21 cellular contexts compared by ENCODE assay signal in the genomic region with DNA sequence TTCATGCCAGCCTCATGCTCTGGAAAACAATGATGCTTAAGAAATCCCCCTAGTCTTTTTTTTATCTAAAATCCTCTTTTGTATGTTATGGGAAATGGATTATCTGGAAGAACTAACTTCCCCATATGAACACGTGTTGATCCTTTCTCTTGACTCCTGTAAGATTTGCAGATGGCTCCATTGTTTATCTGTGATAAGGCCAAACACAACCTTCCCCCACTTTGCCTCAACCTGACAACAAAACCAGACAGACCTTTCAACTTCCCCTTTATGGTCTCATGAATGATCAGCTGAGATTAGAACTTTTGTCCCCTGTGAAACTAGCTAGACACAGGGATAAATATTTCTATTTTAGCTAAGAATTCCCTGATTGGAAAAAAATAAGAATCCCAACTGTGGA.
"Had no signal": no experiment of that assay in that cellular context is flagged by ENCODE, and none has a peak within 500 bp of the region (broad histone marks: within the 10 kb centered on the region; RNA-seq: fewer than 3 reads in every experiment).

No MANE protein-coding gene starts in this region.

- H3K36me3 Mint-ChIP-seq: activated CD4-positive, alpha-beta memory T cell treated with anti-CD3 and anti-CD28 coated beads for 36 hours; activated naive CD8-positive, alpha-beta T cell treated with anti-CD3 and anti-CD28 coated beads, Interleukin-2, amount 10 ng/mL, durations not matched to agents 7 days and 5 days; naive B cell had no signal

- ATAC-seq: activated T-helper 17 cell treated with anti-CD3 and anti-CD28 coated beads, Interleukin-2, amount 50 U/mL, for 72 hours; gastrocnemius medialis; heart left ventricle; left ventricle myocardium superior; mucosa of descending colon; upper lobe of right lung had no signal

- DNase-seq: activated B cell treated with CpG ODN at 0.5 μM for 24 hours; activated CD4-positive, alpha-beta memory T cell treated with anti-CD3 and anti-CD28 coated beads for 36 hours; activated CD4-positive, alpha-beta T cell treated with anti-CD3 and anti-CD28 coated beads for 4 hours; activated naive CD4-positive, alpha-beta T cell treated with Interleukin-2 at 50 U/mL for 16 hours; activated naive CD8-positive, alpha-beta T cell treated with anti-CD3 and anti-CD28 coated beads, Interleukin-2, amount 10 ng/mL, durations not matched to agents 7 days and 5 days; amygdala; effector memory CD4-positive, alpha-beta T cell; gastrocnemius medialis; heart left ventricle; left ventricle myocardium superior; mucosa of descending colon; naive B cell; retina; stimulated activated CD8-positive, alpha-beta memory T cell treated with anti-CD3 and anti-CD28 coated beads, Interleukin-4, amount 100 ng/mL, for 48 hours; stimulated activated naive CD4-positive, alpha-beta T cell; upper lobe of right lung had no signal

- H3K9me3 ChIP-seq: gastrocnemius medialis, upper lobe of right lung had no signal

- H3K27me3 ChIP-seq: cardiac muscle cell, gastrocnemius medialis, heart left ventricle, upper lobe of right lung had no signal

- H3K4me1 Mint-ChIP-seq: activated B cell treated with CpG ODN at 0.5 μM for 24 hours; activated naive CD8-positive, alpha-beta T cell treated with anti-CD3 and anti-CD28 coated beads, Interleukin-2, amount 10 ng/mL, durations not matched to agents 7 days and 5 days; activated T-helper 17 cell treated with anti-CD3 and anti-CD28 coated beads, Interleukin-2, amount 50 U/mL, for 72 hours; naive B cell had no signal

- H3K36me3 ChIP-seq: cardiac muscle cell, gastrocnemius medialis, heart left ventricle, upper lobe of right lung had no signal

- H3K27ac ChIP-seq: cardiac muscle cell, gastrocnemius medialis, heart left ventricle, parathyroid adenoma, upper lobe of right lung had no signal

- H3K27me3 Mint-ChIP-seq: activated B cell treated with CpG ODN at 0.5 μM for 24 hours; activated CD4-positive, alpha-beta memory T cell treated with anti-CD3 and anti-CD28 coated beads for 36 hours; activated naive CD8-positive, alpha-beta T cell treated with anti-CD3 and anti-CD28 coated beads, Interleukin-2, amount 10 ng/mL, durations not matched to agents 7 days and 5 days; activated T-helper 17 cell treated with anti-CD3 and anti-CD28 coated beads, Interleukin-2, amount 50 U/mL, for 72 hours; dendritic cell treated with granulocyte-macrophage colony-stimulating factor and Interleukin-4, amounts not matched to agents 40 ng/mL and 50 ng/mL, for 4 days; naive B cell had no signal

- H3K4me3 Mint-ChIP-seq: activated B cell treated with CpG ODN at 0.5 μM for 24 hours; activated CD4-positive, alpha-beta memory T cell treated with anti-CD3 and anti-CD28 coated beads for 36 hours; activated naive CD8-positive, alpha-beta T cell treated with anti-CD3 and anti-CD28 coated beads, Interleukin-2, amount 10 ng/mL, durations not matched to agents 7 days and 5 days; activated T-helper 17 cell treated with anti-CD3 and anti-CD28 coated beads, Interleukin-2, amount 50 U/mL, for 72 hours; dendritic cell treated with granulocyte-macrophage colony-stimulating factor and Interleukin-4, amounts not matched to agents 40 ng/mL and 50 ng/mL, for 4 days; naive B cell; T-helper 1 cell treated with Interleukin-12 subunit alpha and Interleukin-12 subunit beta and Interleukin-4 antibody, amounts not matched to agents 30 μg/mL and 1 μg/mL, for 36 hours had no signal

- H3K4me3 ChIP-seq: cardiac muscle cell, gastrocnemius medialis, heart left ventricle, mucosa of descending colon, upper lobe of right lung had no signal

- H3K9ac ChIP-seq: parathyroid adenoma had no signal

- H2AFZ ChIP-seq: parathyroid adenoma had no signal

- H3K79me2 ChIP-seq: parathyroid adenoma had no signal

- H3K4me1 ChIP-seq: heart left ventricle, parathyroid adenoma, upper lobe of right lung had no signal
